In genomic region chr6:106106276-106107042, GRCh38 we compare ENCODE assay signal across 27 cellular contexts. TPM values are rescaled to one million over a fixed set of nuclear protein-coding genes. Genes with fewer than 3 reads are reported as not detected.
DNase-seq lines count a peak whose midpoint lies in the region; ATAC-seq and TF ChIP-seq lines count a peak whose summit lies in the region.
"Had no signal": no experiment of that assay in that cellular context is flagged by ENCODE, and none has a peak within 500 bp of the region (broad histone marks: within the 10 kb centered on the region; RNA-seq: fewer than 3 reads in every experiment).

No MANE protein-coding gene starts in this region.

- H3K9me3 Mint-ChIP-seq in activated CD4-positive, alpha-beta T cell treated with anti-CD3 and anti-CD28 coated beads, Interleukin-2, amount 10 ng/mL, durations not matched to agents 24 days and 14 days, result no peaks in the 10 kb centered on the region
- no peaks in the 10 kb centered on the region for H3K9me3 Mint-ChIP-seq in CD8-positive, alpha-beta T cell
- no peaks in the 10 kb centered on the region for H3K9me3 Mint-ChIP-seq in activated CD4-positive, alpha-beta memory T cell treated with anti-CD3 and anti-CD28 coated beads for 36 hours
- H3K9me3 Mint-ChIP-seq: activated B cell treated with CpG ODN at 0.5 μM for 24 hours, nephron had no signal

- no peaks in the 10 kb centered on the region for H3K36me3 ChIP-seq in CD8-positive, alpha-beta T cell (ENCODE audit: insufficient read depth, low read length)
- peaks cover 0 to 24% (median 13%) of the 10 kb centered on the region in 4 donors for H3K36me3 ChIP-seq in esophagus muscularis mucosa

- no peak for TF ChIP-seq POLR2A in esophagus muscularis mucosa (IDR thresholded peaks at IDR 0.05; ENCODE audit: low read depth)

- no peak overlapping the region for H3K27ac Mint-ChIP-seq in activated CD4-positive, alpha-beta T cell treated with anti-CD3 and anti-CD28 coated beads, Interleukin-2, amount 10 ng/mL, durations not matched to agents 24 days and 14 days
- H3K27ac Mint-ChIP-seq in CD8-positive, alpha-beta T cell, result peak overlapping the region; percentile 73
- peak overlapping the region; percentile 18 for H3K27ac Mint-ChIP-seq in activated CD4-positive, alpha-beta memory T cell treated with anti-CD3 and anti-CD28 coated beads for 36 hours
- H3K27ac Mint-ChIP-seq: activated B cell treated with CpG ODN at 0.5 μM for 24 hours, nephron had no signal

- TF ChIP-seq CTCF in CD8-positive, alpha-beta T cell (IDR thresholded peaks at IDR 0.05), result no peak
- TF ChIP-seq CTCF in esophagus muscularis mucosa (IDR thresholded peaks at IDR 0.05), result no peak

- DNase-seq in activated CD4-positive, alpha-beta T cell treated with anti-CD3 and anti-CD28 coated beads, Interleukin-2, amount 10 ng/mL, durations not matched to agents 24 days and 14 days, result no peak
- no peak for DNase-seq in activated CD4-positive, alpha-beta T cell treated with anti-CD3 and anti-CD28 coated beads, Interleukin-2, amount 50 U/mL, for 4 hours
- DNase-seq in CD8-positive, alpha-beta T cell, result no peak
- no peak for DNase-seq in activated CD4-positive, alpha-beta memory T cell treated with anti-CD3 and anti-CD28 coated beads for 36 hours
- peak; percentile 78 for DNase-seq in esophagus muscularis mucosa (ENCODE audit: extremely low spot score)
- DNase-seq in cerebellum (ENCODE audit: low spot score), result no peak
- DNase-seq: activated B cell treated with CpG ODN at 0.5 μM for 24 hours; activated gamma-delta T cell treated with Interleukin-2 at 50 U/mL for 16 hours; AML-193; body of pancreas; DMS79; effector CD4-positive, alpha-beta T cell; foreskin fibroblast; GDM1; heart right ventricle; lower lobe of right lung; NCI-H1105 treated with DMSO at 0.1 percent for 48 hours; NCI-H2029 treated with DMSO at 0.1 percent for 48 hours; NCI-H526; Peyer's patch; SIG-M5; stomach; thyroid gland had no signal

- no peaks in the 10 kb centered on the region for H3K9me3 ChIP-seq in CD8-positive, alpha-beta T cell (ENCODE audit: low read length)
- no peaks in the 10 kb centered on the region for H3K9me3 ChIP-seq in esophagus muscularis mucosa
- H3K9me3 ChIP-seq: body of pancreas, heart right ventricle, lower lobe of right lung, Peyer's patch, stomach, thyroid gland had no signal

- H3K27me3 ChIP-seq in CD8-positive, alpha-beta T cell (ENCODE audit: insufficient read depth, low read length), result no peaks in the 10 kb centered on the region
- H3K27me3 ChIP-seq in esophagus muscularis mucosa, result peaks cover 0 to 5% (median 0%) of the 10 kb centered on the region in 4 donors
- H3K27me3 ChIP-seq: body of pancreas, Peyer's patch, thyroid gland had no signal

- no peak overlapping the region for H3K4me3 ChIP-seq in CD8-positive, alpha-beta T cell (ENCODE audit: low read depth, low read length)
- no peak overlapping the region for H3K4me3 ChIP-seq in esophagus muscularis mucosa
- H3K4me3 ChIP-seq: body of pancreas, heart right ventricle, lower lobe of right lung, Peyer's patch, stomach, thyroid gland had no signal

- H3K36me3 Mint-ChIP-seq in activated CD4-positive, alpha-beta T cell treated with anti-CD3 and anti-CD28 coated beads, Interleukin-2, amount 10 ng/mL, durations not matched to agents 24 days and 14 days (ENCODE audit: low read depth), result peaks cover 80% of the 10 kb centered on the region
- H3K36me3 Mint-ChIP-seq in CD8-positive, alpha-beta T cell, result peaks cover 26% of the 10 kb centered on the region
- peaks cover 79% of the 10 kb centered on the region for H3K36me3 Mint-ChIP-seq in activated CD4-positive, alpha-beta memory T cell treated with anti-CD3 and anti-CD28 coated beads for 36 hours

- H3K4me1 ChIP-seq in CD8-positive, alpha-beta T cell (ENCODE audit: insufficient read depth, low read length), result peaks cover 24% of the 10 kb centered on the region
- H3K4me1 ChIP-seq in esophagus muscularis mucosa, result no peaks in the 10 kb centered on the region
- H3K4me1 ChIP-seq: body of pancreas had no signal

- peak overlapping the region; percentile 31 for H3K4me3 Mint-ChIP-seq in activated CD4-positive, alpha-beta T cell treated with anti-CD3 and anti-CD28 coated beads, Interleukin-2, amount 10 ng/mL, durations not matched to agents 24 days and 14 days
- peak overlapping the region; percentile 10 for H3K4me3 Mint-ChIP-seq in CD8-positive, alpha-beta T cell
- H3K4me3 Mint-ChIP-seq in activated CD4-positive, alpha-beta memory T cell treated with anti-CD3 and anti-CD28 coated beads for 36 hours, result peak overlapping the region; percentile 33
- H3K4me3 Mint-ChIP-seq: activated B cell treated with CpG ODN at 0.5 μM for 24 hours, nephron had no signal

- ATAC-seq in CD8-positive, alpha-beta T cell, result no peak
- ATAC-seq in GM21737 (IDR thresholded peaks at IDR 0.05; ENCODE audit: unreplicated experiment), result no peak
- no peak for ATAC-seq in GM18511 (IDR thresholded peaks at IDR 0.05; ENCODE audit: unreplicated experiment)
- ATAC-seq: body of pancreas, heart right ventricle, lower lobe of right lung had no signal

- 89% methylated on average over 8 of the region's 12 CpGs for WGBS in esophagus muscularis mucosa

- POLR2A ChIA-PET in CD8-positive, alpha-beta T cell (lab: Charles Lee), result interaction anchor here (1.7 kb wide), 1 partner anchor 10 kb away, joined by 5 read pairs; no protein-coding TSS in a partner anchor
- POLR2A ChIA-PET in activated CD4-positive, alpha-beta memory T cell treated with anti-CD3 and anti-CD28 coated beads for 36 hours (lab: Charles Lee), result interaction anchor here (1.1 to 2.2 kb wide), 6 partner anchors 8 to 79 kb away, joined by 3 to 12 read pairs (median 5); no protein-coding TSS in a partner anchor

- peaks cover 56% of the 10 kb centered on the region for H3K4me1 Mint-ChIP-seq in activated CD4-positive, alpha-beta T cell treated with anti-CD3 and anti-CD28 coated beads, Interleukin-2, amount 10 ng/mL, durations not matched to agents 24 days and 14 days
- H3K4me1 Mint-ChIP-seq in CD8-positive, alpha-beta T cell (ENCODE audit: low read depth), result peaks cover 46% of the 10 kb centered on the region
- H3K4me1 Mint-ChIP-seq in activated CD4-positive, alpha-beta memory T cell treated with anti-CD3 and anti-CD28 coated beads for 36 hours (ENCODE audit: low read depth), result peaks cover 80% of the 10 kb centered on the region

- H3K27me3 Mint-ChIP-seq in activated CD4-positive, alpha-beta T cell treated with anti-CD3 and anti-CD28 coated beads, Interleukin-2, amount 10 ng/mL, durations not matched to agents 24 days and 14 days, result no peaks in the 10 kb centered on the region
- H3K27me3 Mint-ChIP-seq in CD8-positive, alpha-beta T cell (ENCODE audit: low read depth), result peaks cover 11% of the 10 kb centered on the region
- H3K27me3 Mint-ChIP-seq in activated CD4-positive, alpha-beta memory T cell treated with anti-CD3 and anti-CD28 coated beads for 36 hours, result peaks cover 5% of the 10 kb centered on the region
- H3K27me3 Mint-ChIP-seq: activated B cell treated with CpG ODN at 0.5 μM for 24 hours had no signal

- TF ChIP-seq EP300 in esophagus muscularis mucosa (IDR thresholded peaks at IDR 0.05), result no peak

- H3K27ac ChIP-seq in CD8-positive, alpha-beta T cell (ENCODE audit: low read depth, low read length), result no peak overlapping the region
- no peak overlapping the region for H3K27ac ChIP-seq in esophagus muscularis mucosa (replicated peaks in 1 of 4)
- H3K27ac ChIP-seq: body of pancreas, heart right ventricle, lower lobe of right lung, stomach, thyroid gland had no signal

- CTCF ChIA-PET in CD8-positive, alpha-beta T cell (lab: Charles Lee), result interaction anchor here (1.3 to 1.5 kb wide), 2 partner anchors 117 to 121 kb away, joined by 3 to 7 read pairs; no protein-coding TSS in a partner anchor
- CTCF ChIA-PET in activated CD4-positive, alpha-beta memory T cell treated with anti-CD3 and anti-CD28 coated beads for 36 hours (lab: Charles Lee), result interaction anchor here (0.9 to 5.1 kb wide), 2 partner anchors 117 to 621 kb away, joined by 3 to 38 read pairs; no protein-coding TSS in a partner anchor

- intact Hi-C loops in activated CD4-positive, alpha-beta T cell treated with anti-CD3 and anti-CD28 coated beads, Interleukin-2, amount 10 ng/mL, durations not matched to agents 24 days and 14 days (cut with micrococcal nuclease), result no loop called here
- intact Hi-C loops in CD8-positive, alpha-beta T cell (cut with DNase I, micrococcal nuclease), result loop anchor here in 1 of 2 experiments (5.0 kb wide), 1 partner anchor 36 kb away; no protein-coding TSS in a partner anchor
- intact Hi-C loops in activated CD4-positive, alpha-beta memory T cell treated with anti-CD3 and anti-CD28 coated beads for 36 hours (cut with micrococcal nuclease), result no loop called here
- intact Hi-C loops in esophagus muscularis mucosa (cut with DNase I), result no loop called here

RNA-seq across cellular contexts. Expression of gene PRDM1, which starts 20.3 kb away (rescaled TPM):
- total RNA-seq in activated CD4-positive, alpha-beta T cell treated with anti-CD3 and anti-CD28 coated beads, Interleukin-2, amount 10 ng/mL, durations not matched to agents 24 days and 14 days, result 35.9 and 37.4 TPM in 2 replicates
- total RNA-seq in CD8-positive, alpha-beta T cell, result 10 to 100 TPM; 35.5 to 38.4 TPM
- 10 to 100 TPM; 70.9 to 78.9 TPM for total RNA-seq in activated CD4-positive, alpha-beta memory T cell treated with anti-CD3 and anti-CD28 coated beads for 36 hours
- total RNA-seq in esophagus muscularis mucosa (1 to 10 TPM; 1.8 to 5.1 (median 2.3) TPM), cerebellum (0.45 TPM)
- total RNA-seq: osteocyte had no signal
